In the genomic region with DNA sequence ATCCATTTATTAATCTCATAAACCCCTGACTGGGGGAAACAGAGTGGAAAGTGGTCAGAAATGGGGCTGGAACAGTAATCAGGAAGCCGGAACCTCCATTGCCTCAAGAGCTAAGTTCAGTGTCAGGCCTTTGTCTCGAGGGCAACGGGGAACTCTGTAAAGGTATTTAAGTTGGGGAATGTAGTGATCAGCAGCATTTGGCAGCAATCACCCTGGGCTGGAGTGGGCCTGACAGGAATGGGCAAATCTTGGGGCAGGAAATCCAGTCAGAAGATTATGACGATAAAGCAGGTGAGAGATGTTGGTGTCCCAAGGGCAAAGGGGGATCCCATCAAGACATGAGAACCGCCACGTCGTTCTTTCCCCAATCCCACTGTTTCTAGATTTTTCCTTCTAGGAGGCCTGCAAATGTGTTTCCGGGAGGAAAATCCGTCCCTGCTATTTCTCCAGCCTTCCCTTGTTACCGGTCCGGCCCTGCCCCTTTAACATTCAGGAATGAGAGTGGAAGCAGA, we compare ENCODE assay signal across 8 cellular contexts.
DNase-seq lines count a peak whose midpoint lies in the region; ATAC-seq and TF ChIP-seq lines count a peak whose summit lies in the region.

No MANE protein-coding gene starts in this region.

- no peaks in the 10 kb centered on the region for H3K36me3 ChIP-seq in CD4-positive, alpha-beta memory T cell (ENCODE audit: insufficient read depth, low read length)
- no peaks in the 10 kb centered on the region for H3K36me3 ChIP-seq in MG63
- H3K36me3 ChIP-seq in breast epithelium: no peaks in the 10 kb centered on the region
- no peaks in the 10 kb centered on the region for H3K36me3 ChIP-seq in upper lobe of right lung

- peaks cover 0 to 2% (median 0%) of the 10 kb centered on the region in 8 donors for H3K9me3 Mint-ChIP-seq in CD4-positive, alpha-beta memory T cell

- no peaks in the 10 kb centered on the region for H3K36me3 Mint-ChIP-seq in CD4-positive, alpha-beta memory T cell

- no peak for TF ChIP-seq POLR2A in breast epithelium (IDR thresholded peaks at IDR 0.05)

- no peaks in the 10 kb centered on the region for H3K27me3 ChIP-seq in CD4-positive, alpha-beta memory T cell (ENCODE audit: insufficient read depth, low read length)
- H3K27me3 ChIP-seq in MG63 (no peaks in the 10 kb centered on the region), breast epithelium (no peaks in the 10 kb centered on the region), upper lobe of right lung (no peaks in the 10 kb centered on the region)

- DNase-seq in CD4-positive, alpha-beta memory T cell: no peak
- no peak for DNase-seq in MG63
- peak in 1 of 2 donors; percentile 27 for DNase-seq in breast epithelium (ENCODE audit: low spot score in 2 of 2)
- DNase-seq in medulla oblongata (ENCODE audit: extremely low spot score): peak; percentile 51
- DNase-seq in upper lobe of right lung: peak; percentile 64

- peak overlapping the region; percentile 59 to 79 for H3K4me3 ChIP-seq in CD4-positive, alpha-beta memory T cell (ENCODE audit: low read length in 2 of 2)
- H3K4me3 ChIP-seq in MG63 (peak overlapping the region; percentile 68), breast epithelium (peak overlapping the region; percentile 44 to 68 (median 59)), upper lobe of right lung (peak overlapping the region; percentile 56)

- CTCF ChIA-PET in CD4-positive, alpha-beta memory T cell (lab: Charles Lee; ENCODE audit: partially characterized antibody): interaction anchor here (0.9 to 3.2 kb wide), 2 partner anchors 50 to 51 kb away, joined by 3 to 8 read pairs; no protein-coding TSS in a partner anchor

- peak overlapping the region; percentile 85 to 90 (median 88) for H3K4me3 Mint-ChIP-seq in CD4-positive, alpha-beta memory T cell

- peak overlapping the region; percentile 76 to 94 (median 92) for H3K27ac Mint-ChIP-seq in CD4-positive, alpha-beta memory T cell

- no peak for TF ChIP-seq CTCF in breast epithelium (IDR thresholded peaks at IDR 0.05)
- TF ChIP-seq CTCF in upper lobe of right lung (IDR thresholded peaks at IDR 0.05): no peak

- ATAC-seq in upper lobe of right lung (no peak), esophagus mucosa (no peak), GM21360 (IDR thresholded peaks at IDR 0.05; ENCODE audit: unreplicated experiment) (no peak), HG02973 (IDR thresholded peaks at IDR 0.05; ENCODE audit: unreplicated experiment) (no peak)

- H3K4me1 Mint-ChIP-seq in CD4-positive, alpha-beta memory T cell: peaks cover 9 to 16% (median 13%) of the 10 kb centered on the region in 4 donors

- H3K27me3 Mint-ChIP-seq in CD4-positive, alpha-beta memory T cell: peaks cover 1 to 7% of the 10 kb centered on the region in 2 donors

- intact Hi-C loops in CD4-positive, alpha-beta memory T cell (cut with micrococcal nuclease): loop anchor here (5.0 kb wide), 3 partner anchors 234 to 776 kb away; a partner anchor contains a TSS
- intact Hi-C loops in breast epithelium (cut with DNase I; ENCODE audit: low total_unique reads) (loop anchor here (10.0 kb wide), 1 partner anchor 86 kb away; no protein-coding TSS in a partner anchor), upper lobe of right lung (cut with DNase I) (no loop called here)

- no peaks in the 10 kb centered on the region for H3K9me3 ChIP-seq in CD4-positive, alpha-beta memory T cell (ENCODE audit: control insufficient read depth in 1 of 2, low read length in 2 of 2)
- H3K9me3 ChIP-seq in MG63 (no peaks in the 10 kb centered on the region), breast epithelium (no peaks in the 10 kb centered on the region), upper lobe of right lung (no peaks in the 10 kb centered on the region)

- POLR2A ChIA-PET in CD4-positive, alpha-beta memory T cell (lab: Charles Lee; ENCODE audit: partially characterized antibody): interaction anchor here (0.5 to 1.6 kb wide), 6 partner anchors 24 to 1323 kb away, joined by 3 to 13 read pairs (median 4); a partner anchor contains a TSS

- peaks cover 14% of the 10 kb centered on the region for H3K4me1 ChIP-seq in CD4-positive, alpha-beta memory T cell (ENCODE audit: insufficient read depth, low read length)
- peaks cover 0 to 6% of the 10 kb centered on the region in 2 donors for H3K4me1 ChIP-seq in breast epithelium
- H3K4me1 ChIP-seq in upper lobe of right lung: peaks cover 7% of the 10 kb centered on the region

- H3K27ac ChIP-seq in CD4-positive, alpha-beta memory T cell (ENCODE audit: low read depth, low read length): peak overlapping the region; percentile 83
- H3K27ac ChIP-seq in breast epithelium: peak overlapping the region; percentile 96 to 97
- H3K27ac ChIP-seq in upper lobe of right lung: peak overlapping the region; percentile 94

Comparison
In these comparisons a context has a peak if more than half of its experiments do, and no peak if none do; other contexts are left out.
1. DNase-seq: peak in medulla oblongata (single experiment) and upper lobe of right lung (single experiment); none in CD4-positive, alpha-beta memory T cell (0 of 5) and MG63 (single experiment).
2. Peak in every context shown above with its lines, with median percentiles within 50 percentile points of each other: H3K27ac ChIP-seq and H3K4me3 ChIP-seq.